ENCODE assay signal across 8 cellular contexts in genomic region chr1:66253330-66253921, GRCh38.
DNase-seq lines count a peak whose midpoint lies in the region; ATAC-seq and TF ChIP-seq lines count a peak whose summit lies in the region.

No MANE protein-coding gene starts in this region.

- no peak overlapping the region for H3K4me3 ChIP-seq in IMR-90 (ENCODE audit: insufficient read depth, low read depth, low read length)
- no peak overlapping the region for H3K4me3 ChIP-seq in Peyer's patch

- CTCF ChIA-PET in IMR-90 (lab: Yijun Ruan, JAX) = interaction anchor here (0.7 to 3.3 kb wide), 8 partner anchors 11 to 848 kb away, joined by 3 to 28 read pairs (median 4); no protein-coding TSS in a partner anchor

- peaks cover 4% of the 10 kb centered on the region; the same call in 1 of the 2 replicates for H3K9me1 ChIP-seq in IMR-90 (ENCODE audit: insufficient read depth, low read length)

- peak; percentile 45; the same call in 1 of the 2 replicates for TF ChIP-seq POLR2A in IMR-90 (IDR thresholded peaks at IDR 0.05; ENCODE audit: low read depth, low read length)
- no peak for TF ChIP-seq POLR2A in Peyer's patch (IDR thresholded peaks at IDR 0.05)

- no peaks in the 10 kb centered on the region for H3K27me3 Mint-ChIP-seq in activated T-cell treated with anti-CD3 and anti-CD28 coated beads, Interleukin-2, amount 50 U/mL, for 4 hours (ENCODE audit: low read depth)
- H3K27me3 Mint-ChIP-seq in memory B cell = no peaks in the 10 kb centered on the region

- H3K56ac ChIP-seq in IMR-90 (ENCODE audit: extremely low read depth, insufficient read depth, low read length) = no peak overlapping the region

- DNase-seq in activated T-cell treated with anti-CD3 and anti-CD28 coated beads, Interleukin-2, amount 50 U/mL, for 4 hours = no peak
- no peak for DNase-seq in activated T-cell treated with anti-CD3 and anti-CD28 coated beads, Interleukin-2, amount 50 U/mL, for 1 hour
- DNase-seq in IMR-90 (peak; percentile 85), Peyer's patch (no peak), dedifferentiated amniotic fluid mesenchymal stem cell (ENCODE audit: extremely low spot score) (peak; percentile 79), memory B cell (ENCODE audit: low spot score in 2 of 2) (peak in 1 of 2 donors; percentile 33)
- DNase-seq in stimulated activated CD4-positive, alpha-beta T cell treated with anti-CD3 and anti-CD28 coated beads, Interleukin-4, amount 100 ng/mL, for 1 hour = no peak

- H3K79me1 ChIP-seq in IMR-90 (ENCODE audit: low read depth in 1 of 2, low read length in 2 of 2) = no peaks in the 10 kb centered on the region

- no peaks in the 10 kb centered on the region for H3K9me3 Mint-ChIP-seq in activated T-cell treated with anti-CD3 and anti-CD28 coated beads, Interleukin-2, amount 50 U/mL, for 4 hours
- H3K9me3 Mint-ChIP-seq in memory B cell = no peaks in the 10 kb centered on the region

- no peak overlapping the region for H2BK5ac ChIP-seq in IMR-90 (ENCODE audit: low read depth, low read length, poor library complexity, severe bottlenecking)

- H2BK120ac ChIP-seq in IMR-90 (ENCODE audit: low read depth, low read length) = no peak overlapping the region

- TF ChIP-seq CTCF in IMR-90 (conservative IDR thresholded peaks at IDR 0.05; ENCODE audit: low read depth, low read length) = peak; percentile 95
- peak; percentile 23 to 91 (median 76) for TF ChIP-seq CTCF in Peyer's patch (IDR thresholded peaks at IDR 0.05)

- no peaks in the 10 kb centered on the region for H4K20me1 ChIP-seq in IMR-90 (ENCODE audit: insufficient read depth, low read length)

- no peak overlapping the region for H4K8ac ChIP-seq in IMR-90 (ENCODE audit: low read depth in 2 of 2, low read length in 2 of 2)

- H4K5ac ChIP-seq in IMR-90 (ENCODE audit: low read depth, low read length) = peak overlapping the region; percentile 60; the same call in 1 of the 2 replicates

- H3K4me2 ChIP-seq in IMR-90 (ENCODE audit: low read depth, low read length) = no peak overlapping the region

- no peak overlapping the region for H3K27ac Mint-ChIP-seq in memory B cell

- H2AFZ ChIP-seq in IMR-90 (replicated peaks; ENCODE audit: low read length, poor library complexity) = no peak overlapping the region

- no CpG with 5 or more reads among the region's 1 CpG for WGBS in IMR-90 (ENCODE audit: extremely low coverage in 2 of 2, insufficient read length in 1 of 2), 2 experiments

- intact Hi-C loops in IMR-90 (cut with micrococcal nuclease) = loop anchor here (1.0 to 10.0 kb wide), 5 partner anchors 79 to 471 kb away; no protein-coding TSS in a partner anchor

- H3K36me3 Mint-ChIP-seq in activated T-cell treated with anti-CD3 and anti-CD28 coated beads, Interleukin-2, amount 50 U/mL, for 4 hours (ENCODE audit: insufficient read depth) = peaks cover 1% of the 10 kb centered on the region
- no peaks in the 10 kb centered on the region for H3K36me3 Mint-ChIP-seq in memory B cell

- no peak overlapping the region for H3K9ac ChIP-seq in IMR-90 (ENCODE audit: low read depth, low read length)

- no peak overlapping the region for H2BK15ac ChIP-seq in IMR-90 (ENCODE audit: low read depth, low read length)

- no peaks in the 10 kb centered on the region for H3K36me3 ChIP-seq in IMR-90 (ENCODE audit: control insufficient read depth, insufficient read depth, low read length)
- no peaks in the 10 kb centered on the region for H3K36me3 ChIP-seq in Peyer's patch

- TF ChIP-seq RAD21 in IMR-90 (IDR thresholded peaks at IDR 0.05; ENCODE audit: low read length) = peak; percentile 99

- no peak overlapping the region for H4K91ac ChIP-seq in IMR-90 (ENCODE audit: insufficient read depth, low read depth, low read length)

- POLR2A ChIA-PET in IMR-90 (lab: Charles Lee; ENCODE audit: unreplicated experiment) = no interaction called here

- in situ Hi-C loops in IMR-90 (cut with MboI; ENCODE audit: low sequenced_read_pairs) = loop anchor here (25.0 kb wide), 1 partner anchor 484 kb away; no protein-coding TSS in a partner anchor

- dilution Hi-C loops in IMR-90 (cut with HindIII; ENCODE audit: low sequenced_read_pairs, unreplicated experiment) = loop anchor here (10.0 kb wide), 1 partner anchor 191 kb away; no protein-coding TSS in a partner anchor

- peak; percentile 81 to 88 for ATAC-seq in activated T-cell treated with anti-CD3 and anti-CD28 coated beads, Interleukin-2, amount 50 U/mL, for 4 hours
- ATAC-seq in GM21825 (IDR thresholded peaks at IDR 0.05; ENCODE audit: unreplicated experiment) (peak; percentile 79), IMR-90 (ENCODE audit: low read depth) (peak; percentile 96), memory B cell (ENCODE audit: low read depth) (peak; percentile 75)

- H3K9me3 ChIP-seq in IMR-90 (ENCODE audit: control insufficient read depth, insufficient read depth, low read length) (no peaks in the 10 kb centered on the region), Peyer's patch (no peaks in the 10 kb centered on the region)

- no TSS peak for BruUV-seq in IMR-90 (replicated peaks; lab: Mats Ljungman, UMichigan)

- H3K27ac ChIP-seq in IMR-90 (ENCODE audit: insufficient read depth, low read length) (no peak overlapping the region), Peyer's patch (no peak overlapping the region)

- no peak overlapping the region for H3K14ac ChIP-seq in IMR-90 (replicated peaks; ENCODE audit: low read depth, low read length)

- 0 out of 2 replicates have a peak overlapping the region, but pooled peaks have one; percentile 25 for H3K18ac ChIP-seq in IMR-90 (ENCODE audit: low read depth, low read length)

- H3K4me1 ChIP-seq in IMR-90 (ENCODE audit: control insufficient read depth, insufficient read depth, low read length) (peaks cover 8% of the 10 kb centered on the region), Peyer's patch (no peaks in the 10 kb centered on the region)

- H3K4ac ChIP-seq in IMR-90 (ENCODE audit: low read depth, low read length) = no peak overlapping the region

- H3K4me1 Mint-ChIP-seq in activated T-cell treated with anti-CD3 and anti-CD28 coated beads, Interleukin-2, amount 50 U/mL, for 4 hours (ENCODE audit: low read depth) = peaks cover 40% of the 10 kb centered on the region
- H3K4me1 Mint-ChIP-seq in memory B cell = peaks cover 19% of the 10 kb centered on the region

- H3K27me3 ChIP-seq in IMR-90 (ENCODE audit: control insufficient read depth, insufficient read depth, low read length) (no peaks in the 10 kb centered on the region), Peyer's patch (no peaks in the 10 kb centered on the region)

- H3K23ac ChIP-seq in IMR-90 (ENCODE audit: low read depth, low read length) = no peak overlapping the region

- no peak overlapping the region for H2BK20ac ChIP-seq in IMR-90 (ENCODE audit: low read depth, low read length)

- no peak overlapping the region for H2AK9ac ChIP-seq in IMR-90 (replicated peaks; ENCODE audit: low read depth, low read length, poor library complexity)

- H3K4me3 Mint-ChIP-seq in activated T-cell treated with anti-CD3 and anti-CD28 coated beads, Interleukin-2, amount 50 U/mL, for 4 hours = no peak overlapping the region
- no peak overlapping the region for H3K4me3 Mint-ChIP-seq in memory B cell

- no peak overlapping the region for H2AK5ac ChIP-seq in IMR-90 (ENCODE audit: low read depth, low read length)

TF ChIP-seq in IMR-90, 13 proteins besides CTCF, POLR2A, EP300 and RAD21:
- TF ChIP-seq SMC3 (IDR thresholded peaks at IDR 0.05; ENCODE audit: low read depth, low read length) = peak; percentile 100
- TF ChIP-seq NFE2L2 (IDR thresholded peaks at IDR 0.05; ENCODE audit: low read depth, low read length) = no peak

Comparison
In these comparisons a context has a peak if more than half of its experiments do, and no peak if none do; other contexts are left out.
1. DNase-seq: peak in IMR-90 (single experiment) and dedifferentiated amniotic fluid mesenchymal stem cell (single experiment); none in activated T-cell treated with anti-CD3 and anti-CD28 coated beads, Interleukin-2, amount 50 U/mL, for 4 hours (single experiment), activated T-cell treated with anti-CD3 and anti-CD28 coated beads, Interleukin-2, amount 50 U/mL, for 1 hour (single experiment), Peyer's patch (0 of 3) and stimulated activated CD4-positive, alpha-beta T cell treated with anti-CD3 and anti-CD28 coated beads, Interleukin-4, amount 100 ng/mL, for 1 hour (single experiment).
2. Peak in every context shown above with its lines, with median percentiles within 50 percentile points of each other: ATAC-seq.